In the genomic region with DNA sequence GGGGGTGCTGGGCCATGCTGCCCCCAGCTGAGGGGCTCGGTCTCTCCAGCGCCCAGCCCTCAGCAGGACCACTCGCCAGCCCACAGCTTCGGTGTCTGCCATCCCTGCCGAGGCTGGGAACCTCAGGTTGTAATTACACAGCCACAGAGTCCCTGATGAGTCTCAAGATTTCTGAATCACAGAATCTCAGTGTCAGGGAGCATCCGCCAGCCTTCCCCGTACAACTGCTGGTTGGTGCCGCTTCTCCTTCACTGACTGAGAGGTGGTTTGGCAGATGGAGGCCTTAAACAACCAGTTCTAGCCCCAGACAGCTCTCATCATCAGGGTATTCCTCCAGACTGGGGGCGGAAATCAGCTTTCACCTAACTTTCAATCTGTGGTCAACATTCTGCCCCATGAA, we compare ENCODE assay signal across 19 cellular contexts. TPM values are rescaled to one million over a fixed set of nuclear protein-coding genes. Genes with fewer than 3 reads are reported as not detected.
A peak's percentile ranks its signal among the peaks of the same experiment; 100 is the strongest.
DNase-seq lines count a peak whose midpoint lies in the region; ATAC-seq, FAIRE-seq and TF ChIP-seq lines count a peak whose summit lies in the region.
"Had no signal": no experiment of that assay in that cellular context is flagged by ENCODE, and none has a peak within 500 bp of the region (broad histone marks: within the 10 kb centered on the region; RNA-seq: fewer than 3 reads in every experiment).

No MANE protein-coding gene starts in this region.

- H2BK12ac ChIP-seq in H1 (ENCODE audit: low read depth, low read length): no peak overlapping the region

- H3K36me3 Mint-ChIP-seq in GM23338 (ENCODE audit: low read depth) (peaks cover 64% of the 10 kb centered on the region), neural progenitor cell (peaks cover 34% of the 10 kb centered on the region)

- H3K27me3 ChIP-seq in GM23338 (ENCODE audit: insufficient read depth) (no peaks in the 10 kb centered on the region), H1 (replicated peaks in 1 of 4; ENCODE audit: control insufficient read depth in 3 of 4, extremely low read depth in 1 of 4, insufficient read depth in 3 of 4, low read length in 3 of 4) (no peaks in the 10 kb centered on the region), neural progenitor cell (no peaks in the 10 kb centered on the region)
- H3K27me3 ChIP-seq: BLaER1 treated with 17β-estradiol and CSF1 and Interleukin-3, amounts not matched to agents 10 nM and 100 nM had no signal

- TF ChIP-seq EP300 in H1 (IDR thresholded peaks at IDR 0.05; ENCODE audit: borderline replicate concordance in 1 of 2, low read depth in 2 of 2, low read length in 2 of 2): no peak

- H3K4me3 Mint-ChIP-seq in GM23338 (no peak overlapping the region), neural progenitor cell (no peak overlapping the region)
- H3K4me3 Mint-ChIP-seq: CD4-positive, alpha-beta T cell had no signal

- H3K27me3 Mint-ChIP-seq in GM23338 (ENCODE audit: insufficient read depth, low read depth, poor library complexity) (peaks cover 23% of the 10 kb centered on the region), neural progenitor cell (ENCODE audit: insufficient read depth, low read depth) (peaks cover 3% of the 10 kb centered on the region)

- DNase-seq in GM23338 (ENCODE audit: low spot score) (no peak), NCI-H2227 treated with DMSO at 0.1 percent for 48 hours (lab: John Stamatoyannopoulos, UW) (peak; percentile 5), H1 (ENCODE audit: low read depth in 1 of 2, low spot score in 2 of 2) (no peak), neural progenitor cell (ENCODE audit: low spot score) (no peak), dermis blood vessel endothelial cell (no peak)
- DNase-seq in activated T-cell treated with anti-CD3 and anti-CD28 coated beads, Interleukin-2, amount 50 U/mL, for 48 hours: no peak
- DNase-seq: ACHN; CD4-positive, alpha-beta T cell; DMS79 treated with DMSO at 0.1 percent for 48 hours; EL had no signal

- POLR2A ChIA-PET in H1 (lab: Charles Lee; ENCODE audit: partially characterized antibody): interaction anchor here (1.2 to 11.3 kb wide), 4 partner anchors 8 to 103 kb away, joined by 3 to 224 read pairs (median 134); a partner anchor contains a TSS

- TF ChIP-seq CTCF in GM23338 (conservative IDR thresholded peaks at IDR 0.05; ENCODE audit: low read depth in 2 of 2) (no peak), H1 (IDR thresholded peaks at IDR 0.05; ENCODE audit: control extremely low read depth in 1 of 3, insufficient read depth in 1 of 3, low read depth in 1 of 3, low read length in 3 of 3) (no peak), neural progenitor cell (IDR thresholded peaks at IDR 0.05) (no peak)

- no peaks in the 10 kb centered on the region for H3K9me3 ChIP-seq in H1 (ENCODE audit: insufficient read depth in 2 of 2, low read depth in 1 of 2, low read length in 1 of 2)
- no peaks in the 10 kb centered on the region for H3K9me3 ChIP-seq in neural progenitor cell (ENCODE audit: low read depth)
- H3K9me3 ChIP-seq: BLaER1 treated with 17β-estradiol and CSF1 and Interleukin-3, amounts not matched to agents 10 nM and 100 nM had no signal

- no peak for FAIRE-seq in H1 (lab: Jason Lieb, UNC)
- FAIRE-seq: G401.6, GM12891, K562 had no signal

- no peak overlapping the region for H3K23ac ChIP-seq in H1 (ENCODE audit: insufficient read length)

- no peak overlapping the region for H2BK20ac ChIP-seq in H1 (ENCODE audit: low read length)

- H3K56ac ChIP-seq in H1 (replicated peaks; ENCODE audit: insufficient read length, low read depth, low read length): no peak overlapping the region

- H3K23me2 ChIP-seq in H1 (ENCODE audit: low read depth, low read length): no peaks in the 10 kb centered on the region

- H3K9me3 Mint-ChIP-seq in GM23338 (no peaks in the 10 kb centered on the region), neural progenitor cell (no peaks in the 10 kb centered on the region)
- H3K9me3 Mint-ChIP-seq: CD4-positive, alpha-beta T cell had no signal

- H4K91ac ChIP-seq in H1 (replicated peaks; ENCODE audit: insufficient read length, low read length): no peak overlapping the region

- H2AFZ ChIP-seq in GM23338: no peak overlapping the region
- no peak overlapping the region for H2AFZ ChIP-seq in H1 (ENCODE audit: low read length)
- H2AFZ ChIP-seq in neural progenitor cell (replicated peaks): no peak overlapping the region

- H2BK5ac ChIP-seq in H1 (ENCODE audit: low read depth, low read length): no peak overlapping the region; the same call in 1 of the 2 replicates

- no peak overlapping the region for H3K27ac Mint-ChIP-seq in GM23338
- peak overlapping the region; percentile 1 for H3K27ac Mint-ChIP-seq in neural progenitor cell
- H3K27ac Mint-ChIP-seq: CD4-positive, alpha-beta T cell had no signal

- H3K18ac ChIP-seq in H1 (ENCODE audit: extremely low read depth, low read length): no peak overlapping the region

- H3K27ac ChIP-seq in GM23338 (ENCODE audit: low read depth) (0 out of 2 replicates have a peak overlapping the region, but pooled peaks have one; percentile 66), H1 (ENCODE audit: low read depth, low read length) (no peak overlapping the region), neural progenitor cell (no peak overlapping the region)
- H3K27ac ChIP-seq: BLaER1 treated with 17β-estradiol and CSF1 and Interleukin-3, amounts not matched to agents 10 nM and 100 nM; HL-60 had no signal

- no peak overlapping the region for H4K5ac ChIP-seq in H1 (ENCODE audit: insufficient read length, low read depth, low read length)

- 95% methylated on average over 9 of the region's 9 CpGs; no CpG with 5 or more reads in 1 of the 2 experiments for WGBS in H1 (ENCODE audit: extremely low coverage in 1 of 2, insufficient coverage in 1 of 2, insufficient read length in 1 of 2, insufficient replicate concordance in 2 of 2, low coverage in 1 of 2, low lambda C conversion rate in 2 of 2, missing lambda C conversion rate in 1 of 2), 2 experiments

- H3K4me3 ChIP-seq in GM23338: no peak overlapping the region
- H3K4me3 ChIP-seq in H1 (ENCODE audit: extremely low read depth in 1 of 4, insufficient read depth in 2 of 4, low read depth in 3 of 4, low read length in 4 of 4): no peak overlapping the region
- H3K4me3 ChIP-seq in neural progenitor cell: no peak overlapping the region
- H3K4me3 ChIP-seq: BLaER1 treated with 17β-estradiol and CSF1 and Interleukin-3, amounts not matched to agents 10 nM and 100 nM; K562 had no signal

- peaks cover 22% of the 10 kb centered on the region for H3K36me3 ChIP-seq in GM23338 (ENCODE audit: insufficient read depth)
- peaks cover 2 to 73% (median 14%) of the 10 kb centered on the region in 4 experiments; a peak in 7 of 8 replicates for H3K36me3 ChIP-seq in H1 (ENCODE audit: control insufficient read depth in 2 of 4, insufficient read depth in 4 of 4, low read length in 3 of 4)
- no peaks in the 10 kb centered on the region for H3K36me3 ChIP-seq in neural progenitor cell
- H3K36me3 ChIP-seq: BLaER1 treated with 17β-estradiol and CSF1 and Interleukin-3, amounts not matched to agents 10 nM and 100 nM had no signal

- ATAC-seq in GM23338 (no peak), GM18858 (IDR thresholded peaks at IDR 0.05; ENCODE audit: unreplicated experiment) (no peak), GM19324 (IDR thresholded peaks at IDR 0.05; ENCODE audit: low FRiP score, unreplicated experiment) (no peak)
- ATAC-seq: HCT116, K562 had no signal

- no peaks in the 10 kb centered on the region for H3K9me2 ChIP-seq in GM23338 (ENCODE audit: insufficient read depth)

- CTCF ChIA-PET in H1 (lab: Charles Lee; ENCODE audit: partially characterized antibody): interaction anchor here (3.1 kb wide), 1 partner anchor 85 kb away, joined by 10 read pairs; no protein-coding TSS in a partner anchor

- H3K79me2 ChIP-seq in GM23338 (replicated peaks; ENCODE audit: insufficient read depth) (peaks cover 99% of the 10 kb centered on the region), H1 (ENCODE audit: control insufficient read depth in 1 of 2, insufficient read depth in 2 of 2, low read length in 2 of 2) (peaks cover 46 to 100% of the 10 kb centered on the region in 2 experiments), neural progenitor cell (ENCODE audit: low read depth) (peaks cover 99% of the 10 kb centered on the region)

- no peak overlapping the region for H3K4ac ChIP-seq in H1 (replicated peaks; ENCODE audit: insufficient read length, low read depth, low read length)

- TF ChIP-seq POLR2A in H1 (IDR thresholded peaks at IDR 0.05; ENCODE audit: control extremely low read depth in 1 of 2, low read depth in 2 of 2, low read length in 2 of 2): no peak

- H3K4me2 ChIP-seq in GM23338: peak overlapping the region; percentile 48; the same call in 1 of the 2 replicates
- H3K4me2 ChIP-seq in H1 (ENCODE audit: insufficient read depth in 1 of 2, low read depth in 2 of 2, low read length in 2 of 2): no peak overlapping the region; a peak in 1 of 4 replicates
- H3K4me2 ChIP-seq in neural progenitor cell: no peak overlapping the region
- H3K4me2 ChIP-seq: BLaER1 treated with 17β-estradiol and CSF1 and Interleukin-3, amounts not matched to agents 10 nM and 100 nM had no signal

- H4K20me1 ChIP-seq in GM23338 (replicated peaks; ENCODE audit: insufficient read depth) (peaks cover 89% of the 10 kb centered on the region), H1 (replicated peaks in 1 of 2; ENCODE audit: control insufficient read depth in 1 of 2, insufficient read depth in 2 of 2, low read length in 2 of 2) (peaks cover 53 to 70% of the 10 kb centered on the region in 2 experiments), neural progenitor cell (ENCODE audit: low read depth) (peaks cover 100% of the 10 kb centered on the region)

- H2BK15ac ChIP-seq in H1 (ENCODE audit: low read length): no peak overlapping the region

- H3F3A ChIP-seq in GM23338 (replicated peaks; ENCODE audit: low read depth) (peaks cover 24% of the 10 kb centered on the region), neural progenitor cell (ENCODE audit: low read depth) (peaks cover 2% of the 10 kb centered on the region)

- H2BK120ac ChIP-seq in H1 (replicated peaks; ENCODE audit: low read depth, low read length): no peak overlapping the region

- H2AK5ac ChIP-seq in H1 (ENCODE audit: low read depth, low read length): no peak overlapping the region

- H3K9ac ChIP-seq in H1 (replicated peaks in 1 of 4; ENCODE audit: extremely low read depth in 1 of 4, low read depth in 3 of 4, low read length in 3 of 4): no peak overlapping the region
- H3K9ac ChIP-seq in neural progenitor cell: no peak overlapping the region
- H3K9ac ChIP-seq: BLaER1 treated with 17β-estradiol and CSF1 and Interleukin-3, amounts not matched to agents 10 nM and 100 nM had no signal

- peaks cover 37% of the 10 kb centered on the region for H3K79me1 ChIP-seq in H1 (ENCODE audit: low read depth, low read length)

- H3K4me1 Mint-ChIP-seq in GM23338 (peaks cover 63% of the 10 kb centered on the region), neural progenitor cell (peaks cover 41% of the 10 kb centered on the region)

- H4K8ac ChIP-seq in H1 (ENCODE audit: extremely low read depth, insufficient read depth, low read length): peak overlapping the region; percentile 11; the same call in 1 of the 2 replicates

- no peak overlapping the region for H3K14ac ChIP-seq in H1 (ENCODE audit: insufficient read length)

- H3K4me1 ChIP-seq in GM23338 (ENCODE audit: insufficient read depth) (peaks cover 57% of the 10 kb centered on the region), H1 (replicated peaks in 1 of 4; ENCODE audit: control insufficient read depth in 3 of 4, insufficient read depth in 4 of 4, low read length in 3 of 4) (peaks cover 0 to 25% (median 7%) of the 10 kb centered on the region in 4 experiments; a peak in 6 of 7 replicates), neural progenitor cell (peaks cover 7% of the 10 kb centered on the region)

- TF ChIP-seq RAD21 in H1 (IDR thresholded peaks at IDR 0.05 in 1 of 2, conservative IDR thresholded peaks at IDR 0.05 in 1 of 2; ENCODE audit: low read depth in 2 of 2, low read length in 2 of 2): no peak

RNA-seq across cellular contexts. Expression of a gene that starts 13.7 kb away (rescaled TPM):
- 127 and 149 TPM in 2 replicates for total RNA-seq in GM23338 (2014; rRNA removed; shearing (Covaris generic))
- 16.5 and 20.6 TPM in 2 replicates for polyA plus RNA-seq in GM23338 (2016; fragmentation: Nextera tagmentation; extraction: Ambion mirVana)
- 57.2 and 68.1 TPM in 2 replicates for total RNA-seq in H1 (2021; fragmentation: NEBNext Ultra II Directional; extraction: Animal tissue kit (Norgen Biotek cat#: 25700))
- 19.3 and 24.7 TPM in 2 replicates for polyA plus RNA-seq in H1 (2011; rRNA removed)
- 25.0 TPM for polyA plus RNA-seq in H1 (2011; cell fraction: cytosol; rRNA removed)
- 90.7 TPM for polyA plus RNA-seq in H1 (2011; cell fraction: nucleus; rRNA removed)
- 21.1 to 32.7 TPM (median 27.9 TPM) in 4 replicates for polyA plus RNA-seq in H1 (2012, experiment 1 of 2)
- 6.5 TPM for polyA plus RNA-seq in H1 (2012, experiment 2 of 2)
- 18.8 TPM for polyA plus RNA-seq in H1 (2013, experiment 1 of 2)
- polyA plus RNA-seq in H1 (2013, experiment 2 of 2): 14.5 TPM
- 41.2 and 52.3 TPM in 2 replicates for polyA minus RNA-seq in H1 (2011; rRNA and poly(A)+ RNA removed)
- polyA minus RNA-seq in H1 (2011; cell fraction: cytosol; rRNA and poly(A)+ RNA removed): 47.8 TPM
- polyA minus RNA-seq in H1 (2011; cell fraction: nucleus; rRNA and poly(A)+ RNA removed): 135 TPM
- total RNA-seq in neural progenitor cell (ENCODE audit: low replicate concordance): 6.7 and 22.6 TPM in 2 replicates
- under 0.01 TPM in 1 of 2 replicates, not detected in the other for total RNA-seq in dermis blood vessel endothelial cell
- total RNA-seq: A172; CD4-positive, alpha-beta T cell; K562 had no signal
